In genomic region chr12:114932806-114933205, GRCh38 we compare ENCODE assay signal across 1 cellular context.
TF ChIP-seq lines count a peak whose summit lies in the region.

No MANE protein-coding gene starts in this region.

TF ChIP-seq in IMR-90, 13 proteins besides CTCF, POLR2A, EP300 and RAD21:
- no peak for TF ChIP-seq CHD1 (IDR thresholded peaks at IDR 0.05; ENCODE audit: low read depth, low read length)
- TF ChIP-seq FOS (IDR thresholded peaks at IDR 0.05; ENCODE audit: low read depth, low read length) = no peak
- no peak for TF ChIP-seq MAZ (IDR thresholded peaks at IDR 0.05; ENCODE audit: borderline replicate concordance, low read depth, low read length)
- no peak for TF ChIP-seq MAFK (IDR thresholded peaks at IDR 0.05; ENCODE audit: low read depth, low read length)
- TF ChIP-seq MXI1 (IDR thresholded peaks at IDR 0.05; ENCODE audit: borderline replicate concordance, low read depth, low read length) = no peak
- TF ChIP-seq ELK1 (IDR thresholded peaks at IDR 0.05; ENCODE audit: borderline replicate concordance, low read depth, low read length) = no peak
- no peak for TF ChIP-seq CEBPB (IDR thresholded peaks at IDR 0.05; ENCODE audit: low read depth, low read length)
- no peak for TF ChIP-seq NFE2L2 (IDR thresholded peaks at IDR 0.05; ENCODE audit: low read depth, low read length)
- TF ChIP-seq RCOR1 (IDR thresholded peaks at IDR 0.05; ENCODE audit: insufficient replicate concordance, low read length) = no peak
- TF ChIP-seq SMC3 (IDR thresholded peaks at IDR 0.05; ENCODE audit: low read depth, low read length) = no peak
- no peak for TF ChIP-seq BHLHE40 (IDR thresholded peaks at IDR 0.05; ENCODE audit: low read depth, low read length)
- no peak for TF ChIP-seq USF2 (IDR thresholded peaks at IDR 0.05; ENCODE audit: low read depth, low read length)
- no peak for TF ChIP-seq RFX5 (IDR thresholded peaks at IDR 0.05; ENCODE audit: low read depth, low read length)
